Comparison of ENCODE assay signal across 18 cellular contexts in the genomic region with DNA sequence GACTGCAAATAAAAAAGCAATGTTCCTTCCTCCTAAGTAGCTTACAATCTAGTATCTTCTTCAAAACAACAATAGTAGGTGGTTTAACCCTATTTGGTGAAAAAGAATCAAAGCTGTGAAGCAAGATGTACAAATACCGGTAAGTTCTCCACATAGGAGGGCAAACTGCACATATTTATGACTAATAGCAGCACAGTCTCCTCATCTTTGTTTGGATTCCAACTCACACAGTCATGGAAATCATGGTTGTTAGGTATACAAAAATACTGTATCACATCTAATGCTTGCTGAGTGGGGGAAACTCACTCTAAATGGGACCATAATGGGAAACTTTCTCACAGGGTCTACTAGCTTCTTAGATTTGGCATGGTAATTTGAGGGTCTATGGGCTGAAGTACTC.
DNase-seq lines count a peak whose midpoint lies in the region; ATAC-seq and TF ChIP-seq lines count a peak whose summit lies in the region.
"Had no signal": no experiment of that assay in that cellular context is flagged by ENCODE, and none has a peak within 500 bp of the region (broad histone marks: within the 10 kb centered on the region; RNA-seq: fewer than 3 reads in every experiment).

No MANE protein-coding gene starts in this region.

- CTCF ChIA-PET in BJ (lab: Yijun Ruan, JAX) = interaction anchor here (1.2 kb wide), 1 partner anchor 23 kb away, joined by 3 read pairs; no protein-coding TSS in a partner anchor

- H3K4me3 ChIP-seq in BJ (ENCODE audit: low read depth, low read length) = no peak overlapping the region
- H3K4me3 ChIP-seq: coronary artery, Peyer's patch had no signal

- peak overlapping the region; percentile 70 for H3K27ac Mint-ChIP-seq in chondrocyte (ENCODE audit: unreplicated experiment)
- H3K27ac Mint-ChIP-seq: nephron progenitor cell had no signal

- H3K27me3 ChIP-seq in BJ (ENCODE audit: control insufficient read depth, insufficient read depth, low read length) = no peaks in the 10 kb centered on the region
- H3K27me3 ChIP-seq: Peyer's patch had no signal

- peaks cover 14% of the 10 kb centered on the region for H3K9me3 Mint-ChIP-seq in chondrocyte (ENCODE audit: low read depth)

- intact Hi-C loops in sciatic nerve (cut with DNase I) = no loop called here

- POLR2A ChIA-PET in BJ (lab: Charles Lee) = no interaction called here

- no peak for ATAC-seq in sciatic nerve
- ATAC-seq in HG02973 (IDR thresholded peaks at IDR 0.05; ENCODE audit: unreplicated experiment) = no peak

- H3K4me1 Mint-ChIP-seq in chondrocyte (ENCODE audit: low read depth) = peaks cover 9% of the 10 kb centered on the region
- H3K4me1 Mint-ChIP-seq: nephron progenitor cell had no signal

- H3K27me3 Mint-ChIP-seq in chondrocyte (ENCODE audit: low read depth) = no peaks in the 10 kb centered on the region

- H3K36me3 Mint-ChIP-seq in chondrocyte (ENCODE audit: low read depth) = peaks cover 8% of the 10 kb centered on the region

- no peak overlapping the region for H3K4me3 Mint-ChIP-seq in chondrocyte (ENCODE audit: unreplicated experiment)
- H3K4me3 Mint-ChIP-seq: nephron progenitor cell had no signal

- DNase-seq in BJ (ENCODE audit: low read depth) (peak; percentile 31), NCI-H226 (peak; percentile 8), chondrocyte (ENCODE audit: low spot score) (no peak), kidney tubule cell (ENCODE audit: low spot score) (peak; percentile 61), sciatic nerve (ENCODE audit: low spot score) (no peak), pons (ENCODE audit: low spot score) (no peak), HUDEP-2 (lab: John Stamatoyannopoulos, UW; ENCODE audit: unreplicated experiment in 76 of 76) (no peak)
- DNase-seq: activated CD4-positive, alpha-beta T cell treated with anti-CD3 and anti-CD28 coated beads, Interleukin-2, amount 50 U/mL, for 48 hours; activated T-cell treated with anti-CD3 and anti-CD28 coated beads, Interleukin-2, amount 50 U/mL, for 48 hours; C1 segment of cervical spinal cord; kidney; NCI-H1417 treated with DMSO at 0.1 percent for 48 hours; nephron progenitor cell; Peyer's patch; stimulated activated CD4-positive, alpha-beta T cell treated with anti-CD3 and anti-CD28 coated beads, Interleukin-2, amount 100 ng/mL, for 24 hours; SW 1271 had no signal

- H3K36me3 ChIP-seq in BJ (ENCODE audit: control insufficient read depth, insufficient read depth, low read length) = 0 out of 2 replicates have a peak, but pooled peaks cover 1% of the 10 kb centered on the region
- H3K36me3 ChIP-seq: Peyer's patch had no signal

- TF ChIP-seq CTCF in BJ (IDR thresholded peaks at IDR 0.05; ENCODE audit: insufficient read depth, low read depth, low read length) = no peak
- no peak for TF ChIP-seq CTCF in chondrocyte (IDR thresholded peaks at IDR 0.05)

Comparison
In these comparisons a context has a peak if more than half of its experiments do, and no peak if none do; other contexts are left out.
1. DNase-seq: peak in BJ (single experiment), NCI-H226 (single experiment) and kidney tubule cell (single experiment); none in chondrocyte (single experiment), sciatic nerve (single experiment), pons (single experiment) and HUDEP-2 (0 of 76).